Comparison of ENCODE assay signal across 1 cellular context in genomic region chr7:88233828-88234227, GRCh38.
TF ChIP-seq lines count a peak whose summit lies in the region.

No MANE protein-coding gene starts in this region.

TF ChIP-seq in K562, 482 proteins besides CTCF, POLR2A, EP300 and RAD21 (continued from another document):
- TF ChIP-seq CHD7 (IDR thresholded peaks at IDR 0.05; ENCODE audit: low read depth, low read length), result no peak
- no peak for TF ChIP-seq STAG1 (CRISPR knock-in tag; IDR thresholded peaks at IDR 0.05; ENCODE audit: borderline replicate concordance)
- TF ChIP-seq ZEB2 (IDR thresholded peaks at IDR 0.05), result 0 out of 2 replicates have a peak, but pooled peaks have one; percentile 19
- no peak for TF ChIP-seq ASH1L (IDR thresholded peaks at IDR 0.05; ENCODE audit: borderline replicate concordance, low read depth, partially characterized antibody)
- no peak for TF ChIP-seq ZNF639 (CRISPR knock-in tag; conservative IDR thresholded peaks at IDR 0.05 in 1 of 2, IDR thresholded peaks at IDR 0.05 in 1 of 2)
- TF ChIP-seq ZNF140 (CRISPR knock-in tag; IDR thresholded peaks at IDR 0.05), result no peak
- TF ChIP-seq, protein P1, sequence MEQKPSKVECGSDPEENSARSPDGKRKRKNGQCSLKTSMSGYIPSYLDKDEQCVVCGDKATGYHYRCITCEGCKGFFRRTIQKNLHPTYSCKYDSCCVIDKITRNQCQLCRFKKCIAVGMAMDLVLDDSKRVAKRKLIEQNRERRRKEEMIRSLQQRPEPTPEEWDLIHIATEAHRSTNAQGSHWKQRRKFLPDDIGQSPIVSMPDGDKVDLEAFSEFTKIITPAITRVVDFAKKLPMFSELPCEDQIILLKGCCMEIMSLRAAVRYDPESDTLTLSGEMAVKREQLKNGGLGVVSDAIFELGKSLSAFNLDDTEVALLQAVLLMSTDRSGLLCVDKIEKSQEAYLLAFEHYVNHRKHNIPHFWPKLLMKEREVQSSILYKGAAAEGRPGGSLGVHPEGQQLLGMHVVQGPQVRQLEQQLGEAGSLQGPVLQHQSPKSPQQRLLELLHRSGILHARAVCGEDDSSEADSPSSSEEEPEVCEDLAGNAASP (IDR thresholded peaks at IDR 0.05), result no peak
- TF ChIP-seq NR2C1 (IDR thresholded peaks at IDR 0.05), result no peak
- TF ChIP-seq NR2C1 (tag; IDR thresholded peaks at IDR 0.05), result no peak
- no peak for TF ChIP-seq ZNF584 (CRISPR knock-in tag; IDR thresholded peaks at IDR 0.05; ENCODE audit: low read depth)
- no peak for TF ChIP-seq POLR2AphosphoS2 (IDR thresholded peaks at IDR 0.05; ENCODE audit: low read length)
- TF ChIP-seq, protein P2, sequence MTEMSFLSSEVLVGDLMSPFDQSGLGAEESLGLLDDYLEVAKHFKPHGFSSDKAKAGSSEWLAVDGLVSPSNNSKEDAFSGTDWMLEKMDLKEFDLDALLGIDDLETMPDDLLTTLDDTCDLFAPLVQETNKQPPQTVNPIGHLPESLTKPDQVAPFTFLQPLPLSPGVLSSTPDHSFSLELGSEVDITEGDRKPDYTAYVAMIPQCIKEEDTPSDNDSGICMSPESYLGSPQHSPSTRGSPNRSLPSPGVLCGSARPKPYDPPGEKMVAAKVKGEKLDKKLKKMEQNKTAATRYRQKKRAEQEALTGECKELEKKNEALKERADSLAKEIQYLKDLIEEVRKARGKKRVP (CRISPR knock-in tag; IDR thresholded peaks at IDR 0.05), result peak; percentile 82
- no peak for TF ChIP-seq MXI1 (IDR thresholded peaks at IDR 0.05; ENCODE audit: low read depth, low read length)
- TF ChIP-seq KDM1A (IDR thresholded peaks at IDR 0.05), result no peak
- peak; percentile 21; the same call in 1 of the 2 replicates for TF ChIP-seq ESRRA (IDR thresholded peaks at IDR 0.05; ENCODE audit: borderline replicate concordance, low read depth)
- TF ChIP-seq, protein P3, sequence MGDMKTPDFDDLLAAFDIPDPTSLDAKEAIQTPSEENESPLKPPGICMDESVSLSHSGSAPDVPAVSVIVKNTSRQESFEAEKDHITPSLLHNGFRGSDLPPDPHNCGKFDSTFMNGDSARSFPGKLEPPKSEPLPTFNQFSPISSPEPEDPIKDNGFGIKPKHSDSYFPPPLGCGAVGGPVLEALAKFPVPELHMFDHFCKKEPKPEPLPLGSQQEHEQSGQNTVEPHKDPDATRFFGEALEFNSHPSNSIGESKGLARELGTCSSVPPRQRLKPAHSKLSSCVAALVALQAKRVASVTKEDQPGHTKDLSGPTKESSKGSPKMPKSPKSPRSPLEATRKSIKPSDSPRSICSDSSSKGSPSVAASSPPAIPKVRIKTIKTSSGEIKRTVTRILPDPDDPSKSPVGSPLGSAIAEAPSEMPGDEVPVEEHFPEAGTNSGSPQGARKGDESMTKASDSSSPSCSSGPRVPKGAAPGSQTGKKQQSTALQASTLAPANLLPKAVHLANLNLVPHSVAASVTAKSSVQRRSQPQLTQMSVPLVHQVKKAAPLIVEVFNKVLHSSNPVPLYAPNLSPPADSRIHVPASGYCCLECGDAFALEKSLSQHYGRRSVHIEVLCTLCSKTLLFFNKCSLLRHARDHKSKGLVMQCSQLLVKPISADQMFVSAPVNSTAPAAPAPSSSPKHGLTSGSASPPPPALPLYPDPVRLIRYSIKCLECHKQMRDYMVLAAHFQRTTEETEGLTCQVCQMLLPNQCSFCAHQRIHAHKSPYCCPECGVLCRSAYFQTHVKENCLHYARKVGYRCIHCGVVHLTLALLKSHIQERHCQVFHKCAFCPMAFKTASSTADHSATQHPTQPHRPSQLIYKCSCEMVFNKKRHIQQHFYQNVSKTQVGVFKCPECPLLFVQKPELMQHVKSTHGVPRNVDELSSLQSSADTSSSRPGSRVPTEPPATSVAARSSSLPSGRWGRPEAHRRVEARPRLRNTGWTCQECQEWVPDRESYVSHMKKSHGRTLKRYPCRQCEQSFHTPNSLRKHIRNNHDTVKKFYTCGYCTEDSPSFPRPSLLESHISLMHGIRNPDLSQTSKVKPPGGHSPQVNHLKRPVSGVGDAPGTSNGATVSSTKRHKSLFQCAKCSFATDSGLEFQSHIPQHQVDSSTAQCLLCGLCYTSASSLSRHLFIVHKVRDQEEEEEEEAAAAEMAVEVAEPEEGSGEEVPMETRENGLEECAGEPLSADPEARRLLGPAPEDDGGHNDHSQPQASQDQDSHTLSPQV (IDR thresholded peaks at IDR 0.05), result no peak
- TF ChIP-seq ESRRB (CRISPR knock-in tag; IDR thresholded peaks at IDR 0.05; ENCODE audit: borderline replicate concordance), result no peak
- TF ChIP-seq SOX6 (IDR thresholded peaks at IDR 0.05), result peak; percentile 68; the same call in 1 of the 2 replicates
- TF ChIP-seq TRIM24 (IDR thresholded peaks at IDR 0.05), result peak; percentile 45 to 84; a peak in 2 of 4 replicates
- TF ChIP-seq SP1 (CRISPR knock-in tag; IDR thresholded peaks at IDR 0.05), result no peak
- TF ChIP-seq HDAC3 (IDR thresholded peaks at IDR 0.05; ENCODE audit: borderline replicate concordance, partially characterized antibody), result no peak
- TF ChIP-seq MTA3 (IDR thresholded peaks at IDR 0.05; ENCODE audit: borderline replicate concordance), result no peak
- no peak for TF ChIP-seq ARID2 (IDR thresholded peaks at IDR 0.05)
- no peak for TF ChIP-seq ZFP1 (CRISPR knock-in tag; IDR thresholded peaks at IDR 0.05)
- TF ChIP-seq, protein P4, sequence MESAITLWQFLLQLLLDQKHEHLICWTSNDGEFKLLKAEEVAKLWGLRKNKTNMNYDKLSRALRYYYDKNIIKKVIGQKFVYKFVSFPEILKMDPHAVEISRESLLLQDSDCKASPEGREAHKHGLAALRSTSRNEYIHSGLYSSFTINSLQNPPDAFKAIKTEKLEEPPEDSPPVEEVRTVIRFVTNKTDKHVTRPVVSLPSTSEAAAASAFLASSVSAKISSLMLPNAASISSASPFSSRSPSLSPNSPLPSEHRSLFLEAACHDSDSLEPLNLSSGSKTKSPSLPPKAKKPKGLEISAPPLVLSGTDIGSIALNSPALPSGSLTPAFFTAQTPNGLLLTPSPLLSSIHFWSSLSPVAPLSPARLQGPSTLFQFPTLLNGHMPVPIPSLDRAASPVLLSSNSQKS (CRISPR knock-in tag; IDR thresholded peaks at IDR 0.05), result no peak
- TF ChIP-seq BMI1 (IDR thresholded peaks at IDR 0.05; ENCODE audit: low read length), result no peak
- 0 out of 2 replicates have a peak, but pooled peaks have one; percentile 55 for TF ChIP-seq ZSCAN32 (CRISPR knock-in tag; IDR thresholded peaks at IDR 0.05)
- no peak for TF ChIP-seq TSC22D4 (tag; IDR thresholded peaks at IDR 0.05)
- TF ChIP-seq MLX (CRISPR knock-in tag; conservative IDR thresholded peaks at IDR 0.05), result no peak
- TF ChIP-seq NFYB (IDR thresholded peaks at IDR 0.05; ENCODE audit: extremely low read depth, insufficient read length), result no peak
- peak; percentile 97 for TF ChIP-seq FOXJ2 (tag; IDR thresholded peaks at IDR 0.05)
- no peak for TF ChIP-seq ZZZ3 (IDR thresholded peaks at IDR 0.05)
TF ChIP-seq in K562: peak in this region for 13.
